ENCODE assay signal across 28 cellular contexts in the genomic region with DNA sequence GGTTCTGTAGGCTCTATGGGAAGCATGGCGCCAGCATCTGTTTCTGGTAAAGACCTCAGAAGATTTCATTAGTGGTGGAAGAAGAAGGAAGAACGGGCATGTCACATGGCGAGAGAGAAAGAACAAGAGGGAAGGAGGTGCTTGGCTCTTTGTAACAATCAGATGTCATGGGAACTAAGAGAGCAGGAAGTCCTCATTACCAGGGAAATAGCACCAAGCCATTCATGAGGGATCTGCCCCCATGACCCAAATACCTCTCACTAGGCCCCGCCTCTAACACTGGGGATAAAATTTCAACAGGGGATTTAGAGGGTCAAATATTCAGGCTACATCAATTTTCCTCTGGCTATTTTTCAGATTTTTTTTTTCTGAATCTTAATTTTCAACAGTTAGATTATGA.
"Had no signal": no experiment of that assay in that cellular context is flagged by ENCODE, and none has a peak within 500 bp of the region (broad histone marks: within the 10 kb centered on the region; RNA-seq: fewer than 3 reads in every experiment).

No MANE protein-coding gene starts in this region.

- H3K27ac ChIP-seq: ascending aorta, cardiac muscle cell, Peyer's patch, SJSA1, VCaP had no signal

- H3K27me3 ChIP-seq: ascending aorta, cardiac muscle cell, Peyer's patch, SJSA1 had no signal

- ATAC-seq: activated CD8-positive, alpha-beta memory T cell treated with anti-CD3 and anti-CD28 coated beads, Interleukin-2, amount 10 ng/mL, durations not matched to agents 7 days and 5 days had no signal

- DNase-seq: activated CD4-positive, alpha-beta memory T cell treated with anti-CD3 and anti-CD28 coated beads, Interleukin-2, amount 10 ng/mL, durations not matched to agents 7 days and 5 days; activated CD4-positive, alpha-beta T cell treated with anti-CD3 and anti-CD28 coated beads for 1 hour; activated CD4-positive, alpha-beta T cell treated with anti-CD3 and anti-CD28 coated beads for 48 hours; activated CD4-positive, CD25-positive, alpha-beta regulatory T cell; activated CD8-positive, alpha-beta memory T cell treated with anti-CD3 and anti-CD28 coated beads for 24 hours; activated CD8-positive, alpha-beta memory T cell treated with anti-CD3 and anti-CD28 coated beads, Interleukin-2, amount 10 ng/mL, durations not matched to agents 7 days and 5 days; activated CD8-positive, alpha-beta memory T cell treated with anti-CD3 and anti-CD28 coated beads, Interleukin-2, amount 50 U/mL, for 48 hours; activated effector memory CD4-positive, alpha-beta T cell treated with Interleukin-2 at 50 U/mL for 16 hours; activated naive CD4-positive, alpha-beta T cell treated with anti-CD3 and anti-CD28 coated beads, Interleukin-2, amount 10 ng/mL, durations not matched to agents 7 days and 5 days; activated naive CD8-positive, alpha-beta T cell treated with anti-CD3 and anti-CD28 coated beads for 36 hours; activated T-cell treated with anti-CD3 and anti-CD28 coated beads, Interleukin-2, amount 50 U/mL, for 48 hours; amniotic stem cell; Karpas-422; NCI-H1105; NCI-H1417 treated with DMSO at 0.1 percent for 48 hours; NCI-H187 treated with DMSO at 0.1 percent for 48 hours; NCI-H2081 treated with DMSO at 0.1 percent for 48 hours; NCI-H2171; NCI-H510A; NCI-H526; Peyer's patch; RPMI8226; SHP77 treated with DMSO at 0.1 percent for 48 hours; SK-N-SH had no signal

- H3K36me3 ChIP-seq: ascending aorta, cardiac muscle cell, Peyer's patch, SJSA1 had no signal

- H3K4me1 ChIP-seq: ascending aorta, Peyer's patch, SJSA1 had no signal

- H3K4me2 ChIP-seq: SK-N-SH had no signal

- H3K9me3 ChIP-seq: ascending aorta, Peyer's patch, SJSA1, SK-N-SH had no signal

- H3K9ac ChIP-seq: SK-N-SH had no signal

- H3K4me3 ChIP-seq: ascending aorta, cardiac muscle cell, Peyer's patch, SJSA1 had no signal
